Comparison of ENCODE assay signal across 1 cellular context in genomic region chr5:174910245-174910737, GRCh38.
A peak's percentile ranks its signal among the peaks of the same experiment; 100 is the strongest.
TF ChIP-seq lines count a peak whose summit lies in the region.

No MANE protein-coding gene starts in this region.

TF ChIP-seq in HepG2, 621 proteins besides CTCF, POLR2A, EP300 and RAD21 (continued from another document):
- TF ChIP-seq ZNF3 (CRISPR knock-in tag; IDR thresholded peaks at IDR 0.05) (no peak), ZNF142 (CRISPR knock-in tag; IDR thresholded peaks at IDR 0.05) (no peak), ZBTB42 (CRISPR knock-in tag; IDR thresholded peaks at IDR 0.05) (no peak), ZSCAN20 (CRISPR knock-in tag; IDR thresholded peaks at IDR 0.05; ENCODE audit: borderline replicate concordance) (no peak), POLR2G (IDR thresholded peaks at IDR 0.05; ENCODE audit: low read depth, low read length) (no peak), ELF3 (CRISPR knock-in tag; IDR thresholded peaks at IDR 0.05) (no peak), RBM39 (IDR thresholded peaks at IDR 0.05; ENCODE audit: low read depth, low read length, poor library complexity, severe bottlenecking) (no peak), ZSCAN25 (CRISPR knock-in tag; IDR thresholded peaks at IDR 0.05) (peak; percentile 70; the same call in 1 of the 2 replicates), ZNF225 (CRISPR knock-in tag; IDR thresholded peaks at IDR 0.05) (no peak), ZNF788 (CRISPR knock-in tag; IDR thresholded peaks at IDR 0.05; ENCODE audit: borderline replicate concordance) (peak; percentile 29; the same call in 1 of the 2 replicates), ZNF550 (CRISPR knock-in tag; IDR thresholded peaks at IDR 0.05; ENCODE audit: borderline replicate concordance) (no peak), UBTF (CRISPR knock-in tag; IDR thresholded peaks at IDR 0.05) (0 out of 2 replicates have a peak, but pooled peaks have one; percentile 23), AGO2 (optimal IDR thresholded peaks at IDR 0.05; ENCODE audit: low read depth, low read length) (no peak), ZIK1 (CRISPR knock-in tag; IDR thresholded peaks at IDR 0.05; ENCODE audit: borderline replicate concordance, low read depth) (no peak)
TF ChIP-seq in HepG2: peak in this region for 14.
